19 cellular contexts compared by ENCODE assay signal in genomic region chr19:4522291-4523002, GRCh38. TPM values are rescaled to one million over a fixed set of nuclear protein-coding genes. Genes with fewer than 3 reads are reported as not detected.
DNase-seq lines count a peak whose midpoint lies in the region; ATAC-seq, FAIRE-seq and TF ChIP-seq lines count a peak whose summit lies in the region.
"Had no signal": no experiment of that assay in that cellular context is flagged by ENCODE, and none has a peak within 500 bp of the region (broad histone marks: within the 10 kb centered on the region; RNA-seq: fewer than 3 reads in every experiment).

No MANE protein-coding gene starts in this region.

- no peak overlapping the region for H2AFZ ChIP-seq in IMR-90 (replicated peaks; ENCODE audit: low read length, poor library complexity)
- H2AFZ ChIP-seq in K562 (ENCODE audit: low read depth, low read length) = no peak overlapping the region
- H2AFZ ChIP-seq: GM23338 had no signal

- H3K23ac ChIP-seq in IMR-90 (ENCODE audit: low read depth, low read length) = no peak overlapping the region

- in situ Hi-C loops in IMR-90 (cut with MboI; ENCODE audit: low sequenced_read_pairs) = no loop called here
- in situ Hi-C loops in K562 (cut with MboI) = no loop called here
- in situ Hi-C loops in gastrocnemius medialis (cut with MboI; ENCODE audit: low sequenced_read_pairs in 4 of 4) = no loop called here

- no peak for TF ChIP-seq CTCF in IMR-90 (conservative IDR thresholded peaks at IDR 0.05; ENCODE audit: low read depth, low read length)
- TF ChIP-seq CTCF in K562 (IDR thresholded peaks at IDR 0.05 in 2 of 3, conservative IDR thresholded peaks at IDR 0.05 in 1 of 3; ENCODE audit: insufficient read depth in 2 of 3, low read depth in 1 of 3, low read length in 3 of 3) = no peak
- TF ChIP-seq CTCF in gastrocnemius medialis (IDR thresholded peaks at IDR 0.05 in 4 of 5, conservative IDR thresholded peaks at IDR 0.05 in 1 of 5) = no peak

- dilution Hi-C loops in IMR-90 (cut with HindIII; ENCODE audit: low sequenced_read_pairs, unreplicated experiment) = no loop called here

- H2AK5ac ChIP-seq in IMR-90 (ENCODE audit: low read depth, low read length) = no peak overlapping the region

- H3K18ac ChIP-seq in IMR-90 (ENCODE audit: low read depth, low read length) = no peak overlapping the region

- no peak overlapping the region for H3K27ac ChIP-seq in BLaER1
- no peak overlapping the region for H3K27ac ChIP-seq in IMR-90 (ENCODE audit: insufficient read depth, low read length)
- no peak overlapping the region for H3K27ac ChIP-seq in K562 (ENCODE audit: extremely low read depth, low read depth, low read length)
- H3K27ac ChIP-seq in gastrocnemius medialis = peak overlapping the region; percentile 43 to 99 (median 76)
- H3K27ac ChIP-seq: BLaER1 treated with 17β-estradiol and CSF1 and Interleukin-3, amounts not matched to agents 10 nM and 100 nM had no signal

- H3K14ac ChIP-seq in IMR-90 (replicated peaks; ENCODE audit: low read depth, low read length) = no peak overlapping the region

- ATAC-seq in IMR-90 (ENCODE audit: low read depth) = no peak
- ATAC-seq in K562 = no peak
- no peak for ATAC-seq in gastrocnemius medialis
- no peak for ATAC-seq in HG02798 (IDR thresholded peaks at IDR 0.05; ENCODE audit: poor library complexity, unreplicated experiment)

- no peak overlapping the region for H3K4ac ChIP-seq in IMR-90 (ENCODE audit: low read depth, low read length)

- H3K4me3 ChIP-seq in BLaER1 (no peak overlapping the region), IMR-90 (ENCODE audit: insufficient read depth, low read depth, low read length) (no peak overlapping the region), K562 (no peak overlapping the region), gastrocnemius medialis (no peak overlapping the region)
- H3K4me3 ChIP-seq: BLaER1 treated with 17β-estradiol and CSF1 and Interleukin-3, amounts not matched to agents 10 nM and 100 nM; GM23338 had no signal

- H2BK5ac ChIP-seq in IMR-90 (ENCODE audit: low read depth, low read length, poor library complexity, severe bottlenecking) = no peak overlapping the region

- no peak for TF ChIP-seq POLR2A in IMR-90 (IDR thresholded peaks at IDR 0.05; ENCODE audit: low read depth, low read length)
- TF ChIP-seq POLR2A in K562 (conservative IDR thresholded peaks at IDR 0.05) = no peak
- TF ChIP-seq POLR2A in gastrocnemius medialis (IDR thresholded peaks at IDR 0.05) = no peak

- TF ChIP-seq RAD21 in IMR-90 (IDR thresholded peaks at IDR 0.05; ENCODE audit: low read length) (no peak), K562 (CRISPR knock-in tag; conservative IDR thresholded peaks at IDR 0.05 in 1 of 2, IDR thresholded peaks at IDR 0.05 in 1 of 2) (no peak)

- BruUV-seq in IMR-90 (replicated peaks; lab: Mats Ljungman, UMichigan) (no TSS peak), K562 (replicated peaks; lab: Mats Ljungman, UMichigan) (no TSS peak)

- H3K79me2 ChIP-seq in K562 (ENCODE audit: control insufficient read depth, insufficient read depth, low read length) = no peaks in the 10 kb centered on the region

- H2BK15ac ChIP-seq in IMR-90 (ENCODE audit: low read depth, low read length) = no peak overlapping the region

- H4K20me1 ChIP-seq in BLaER1 (no peaks in the 10 kb centered on the region), IMR-90 (ENCODE audit: insufficient read depth, low read length) (no peaks in the 10 kb centered on the region), K562 (replicated peaks; ENCODE audit: control insufficient read depth, insufficient read depth, low read length) (0 out of 2 replicates have a peak, but pooled peaks cover 3% of the 10 kb centered on the region)
- H4K20me1 ChIP-seq: BLaER1 treated with 17β-estradiol and CSF1 and Interleukin-3, amounts not matched to agents 10 nM and 100 nM had no signal

- H2BK20ac ChIP-seq in IMR-90 (ENCODE audit: low read depth, low read length) = no peak overlapping the region

- no peak overlapping the region for H4K5ac ChIP-seq in IMR-90 (ENCODE audit: low read depth, low read length)

- H3K27me3 ChIP-seq in BLaER1 (no peaks in the 10 kb centered on the region), IMR-90 (ENCODE audit: control insufficient read depth, insufficient read depth, low read length) (peaks cover 10% of the 10 kb centered on the region; the same call in 1 of the 2 replicates), K562 (ENCODE audit: control insufficient read depth in 2 of 2, insufficient read depth in 2 of 2, low read length in 2 of 2) (no peaks in the 10 kb centered on the region; a peak in 1 of 5 replicates), gastrocnemius medialis (no peaks in the 10 kb centered on the region)
- H3K27me3 ChIP-seq: BLaER1 treated with 17β-estradiol and CSF1 and Interleukin-3, amounts not matched to agents 10 nM and 100 nM had no signal

- intact Hi-C loops in IMR-90 (cut with micrococcal nuclease) (no loop called here), K562 (cut with micrococcal nuclease) (no loop called here), gastrocnemius medialis (cut with DNase I; ENCODE audit: low total_unique reads) (loop anchor here (1.0 kb wide), 1 partner anchor 36 kb away; no protein-coding TSS in a partner anchor), posterior vena cava (cut with DNase I) (loop anchor here (5.0 to 10.0 kb wide), 2 partner anchors 255 to 258 kb away; no protein-coding TSS in a partner anchor)

- H3K36me3 ChIP-seq in BLaER1 = no peaks in the 10 kb centered on the region
- no peaks in the 10 kb centered on the region for H3K36me3 ChIP-seq in IMR-90 (ENCODE audit: control insufficient read depth, insufficient read depth, low read length)
- H3K36me3 ChIP-seq in K562 (ENCODE audit: control insufficient read depth, insufficient read depth, low read length) = no peaks in the 10 kb centered on the region
- no peaks in the 10 kb centered on the region for H3K36me3 ChIP-seq in gastrocnemius medialis
- H3K36me3 ChIP-seq: BLaER1 treated with 17β-estradiol and CSF1 and Interleukin-3, amounts not matched to agents 10 nM and 100 nM had no signal

- 0 out of 2 replicates have a peak overlapping the region, but pooled peaks have one; percentile 14 for H3K9ac ChIP-seq in BLaER1
- H3K9ac ChIP-seq in IMR-90 (ENCODE audit: low read depth, low read length) = no peak overlapping the region
- peak overlapping the region in 1 of 2 experiments; percentile 32; a peak in 1 of 4 replicates for H3K9ac ChIP-seq in K562 (ENCODE audit: insufficient read depth in 1 of 2, low read depth in 2 of 2, low read length in 2 of 2)

- no peak overlapping the region for H2BK120ac ChIP-seq in IMR-90 (ENCODE audit: low read depth, low read length)

- FAIRE-seq in K562 (lab: Jason Lieb, UNC) = no peak
- FAIRE-seq: GM12892, H54, HTR-8/SVneo had no signal

- no peaks in the 10 kb centered on the region for H3K79me1 ChIP-seq in IMR-90 (ENCODE audit: low read depth in 1 of 2, low read length in 2 of 2)

- H3K9me3 ChIP-seq in BLaER1 = no peaks in the 10 kb centered on the region
- no peaks in the 10 kb centered on the region for H3K9me3 ChIP-seq in IMR-90 (ENCODE audit: control insufficient read depth, insufficient read depth, low read length)
- H3K9me3 ChIP-seq in K562 (replicated peaks; ENCODE audit: control insufficient read depth, insufficient read depth, low read depth, low read length) = no peaks in the 10 kb centered on the region
- H3K9me3 ChIP-seq in gastrocnemius medialis = no peaks in the 10 kb centered on the region
- H3K9me3 ChIP-seq: BLaER1 treated with 17β-estradiol and CSF1 and Interleukin-3, amounts not matched to agents 10 nM and 100 nM had no signal

- WGBS in IMR-90 (ENCODE audit: extremely low coverage in 2 of 2, insufficient read length in 1 of 2), 2 experiments = 47% methylated on average over 3 of the region's 15 CpGs; no CpG with 5 or more reads in 1 of the 2 experiments
- 54% methylated on average over 15 of the region's 15 CpGs for WGBS in K562 (ENCODE audit: insufficient coverage, low coverage, missing lambda C conversion rate)

- H4K8ac ChIP-seq in IMR-90 (ENCODE audit: low read depth in 2 of 2, low read length in 2 of 2) = no peak overlapping the region

- no peak overlapping the region for H3K56ac ChIP-seq in IMR-90 (ENCODE audit: extremely low read depth, insufficient read depth, low read length)

- H4K91ac ChIP-seq in IMR-90 (ENCODE audit: insufficient read depth, low read depth, low read length) = no peak overlapping the region

- peak overlapping the region; percentile 37 for H2AK9ac ChIP-seq in IMR-90 (replicated peaks; ENCODE audit: low read depth, low read length, poor library complexity)

- H3K4me1 ChIP-seq in BLaER1 (peaks cover 26% of the 10 kb centered on the region), IMR-90 (ENCODE audit: control insufficient read depth, insufficient read depth, low read length) (peaks cover 9% of the 10 kb centered on the region), K562 (replicated peaks in 1 of 2; ENCODE audit: control insufficient read depth in 2 of 2, insufficient read depth in 2 of 2, low read length in 2 of 2) (peaks cover 0 to 39% of the 10 kb centered on the region in 2 experiments; a peak in 4 of 5 replicates), gastrocnemius medialis (peaks cover 14 to 21% of the 10 kb centered on the region in 2 donors)

- H3K9me1 ChIP-seq in IMR-90 (ENCODE audit: insufficient read depth, low read length) = no peaks in the 10 kb centered on the region
- H3K9me1 ChIP-seq in K562 (ENCODE audit: control insufficient read depth, insufficient read depth, low read length) = no peaks in the 10 kb centered on the region

- CTCF ChIA-PET in IMR-90 (lab: Yijun Ruan, JAX) (interaction anchor here (1.1 kb wide), 1 partner anchor 113 kb away, joined by 6 read pairs; no protein-coding TSS in a partner anchor), K562 (lab: Yijun Ruan, JAX; ENCODE audit: low intra/inter-chr PET ratio) (interaction anchor here (0.6 to 2.1 kb wide), 5 partner anchors 114 to 281 kb away, joined by 3 to 9 read pairs (median 3); no protein-coding TSS in a partner anchor)

- DNase-seq in IMR-90 = no peak
- DNase-seq in K562 (ENCODE audit: extremely low read depth in 1 of 4, low spot score in 3 of 4) = no peak
- DNase-seq in gastrocnemius medialis = no peak
- no peak for DNase-seq in NCI-H1417 treated with DMSO at 0.1 percent for 48 hours (lab: John Stamatoyannopoulos, UW)
- DNase-seq in posterior vena cava (ENCODE audit: low spot score) = no peak
- DNase-seq: CD4-positive, CD25-positive, alpha-beta regulatory T cell; DMS153; DMS79; GDM1; HFFc6 had no signal

- H3K4me2 ChIP-seq in BLaER1 (no peak overlapping the region), IMR-90 (ENCODE audit: low read depth, low read length) (no peak overlapping the region), K562 (ENCODE audit: insufficient read depth, low read length) (no peak overlapping the region)
- H3K4me2 ChIP-seq: GM23338 had no signal

- no peak for TF ChIP-seq EP300 in K562 (IDR thresholded peaks at IDR 0.05; ENCODE audit: low read length)

- POLR2A ChIA-PET in IMR-90 (lab: Charles Lee; ENCODE audit: unreplicated experiment) = no interaction called here
- POLR2A ChIA-PET in K562 (lab: Yijun Ruan, JAX) = interaction anchor here (0.6 to 1.4 kb wide), 3 partner anchors 17 to 275 kb away, joined by 3 read pairs; partner anchors contain the start of gene YJU2

RNA-seq across cellular contexts. Expression of gene PLIN4, which starts 4.2 kb away (rescaled TPM):
- total RNA-seq in IMR-90 (2012; rRNA removed) (under 0.01 TPM in 2 replicates), K562 (2014; rRNA removed) (0.08 and 0.14 TPM in 2 replicates), K562 (2014; rRNA removed; fragmentation: Illumina TruSeq; extraction: Trizol) (0.04 TPM in 1 of 2 replicates, not detected in the other), K562 (2015; rRNA removed; fragmentation: Illumina TruSeq; extraction: Trizol) (0.04 TPM in 1 of 2 replicates, not detected in the other), K562 (2021) (0.09 TPM in 2 replicates), gastrocnemius medialis (100 to 1,000 TPM in 3 of 4 donors, 10 to 100 TPM in 1; 79.6 to 282 (median 152) TPM), posterior vena cava (10 to 100 TPM; 21.4 to 25.2 TPM)
- polyA plus RNA-seq in IMR-90 (2012; rRNA removed) (0.07 and 0.09 TPM in 2 replicates), K562 (2011; rRNA removed) (0.06 and 0.12 TPM in 2 replicates), K562 (2014; fragmentation: Illumina TruSeq; extraction: Trizol) (0.04 and 0.08 TPM in 2 replicates), K562 (2014; fragmentation: Nextera tagmentation; extraction: Ambion mirVana) (not detected), K562 (2014; rRNA removed) (0.07 and 0.16 TPM in 2 replicates)
- polyA plus RNA-seq in IMR-90 (2012; cell fraction: cytosol; rRNA removed) = 0.09 and 0.10 TPM in 2 replicates
- polyA plus RNA-seq in IMR-90 (2012; cell fraction: nucleus; rRNA removed; ENCODE audit: low replicate concordance) = 0.09 and 0.20 TPM in 2 replicates
- total RNA-seq in K562 (2011; cell fraction: chromatin; rRNA removed; ENCODE audit: low replicate concordance) = 1.0 and 3.0 TPM in 2 replicates
- total RNA-seq in K562 (2011; cell fraction: nucleolus; rRNA removed) = 0.92 and 1.2 TPM in 2 replicates
- 0.53 and 0.81 TPM in 2 replicates for total RNA-seq in K562 (2011; cell fraction: nucleoplasm; rRNA removed)
- 0.06 and 0.15 TPM in 2 replicates for polyA plus RNA-seq in K562 (2011; cell fraction: cytosol; rRNA removed)
- polyA plus RNA-seq in K562 (2011; cell fraction: nucleus; rRNA removed) = 0.41 and 0.92 TPM in 2 replicates
- polyA plus RNA-seq in K562 (2012) = 0.10 and 0.17 TPM in 2 replicates
- polyA minus RNA-seq in K562 (2011; rRNA and poly(A)+ RNA removed) = 0.07 TPM in 1 of 2 replicates, not detected in the other
- polyA minus RNA-seq in K562 (2011; cell fraction: cytosol; rRNA and poly(A)+ RNA removed) = not detected in 2 replicates
- 0.11 and 0.13 TPM in 2 replicates for polyA minus RNA-seq in K562 (2011; cell fraction: nucleus; rRNA and poly(A)+ RNA removed)
- total RNA-seq: CD4-positive, CD25-positive, alpha-beta regulatory T cell; HFFc6 had no signal

RNA-seq across cellular contexts. Expression of gene PLIN5, which starts 12.6 kb away (rescaled TPM):
- total RNA-seq in IMR-90 (2012; rRNA removed) = not detected in 2 replicates
- not detected in 2 replicates for polyA plus RNA-seq in IMR-90 (2012; rRNA removed)
- polyA plus RNA-seq in IMR-90 (2012; cell fraction: cytosol; rRNA removed) = 0.03 and 0.05 TPM in 2 replicates
- 0.36 and 0.41 TPM in 2 replicates for polyA plus RNA-seq in IMR-90 (2012; cell fraction: nucleus; rRNA removed; ENCODE audit: low replicate concordance)
- total RNA-seq in K562 (2011; cell fraction: chromatin; rRNA removed; ENCODE audit: low replicate concordance) = 8.0 and 24.6 TPM in 2 replicates
- total RNA-seq in K562 (2011; cell fraction: nucleolus; rRNA removed) = 11.3 and 12.8 TPM in 2 replicates
- total RNA-seq in K562 (2011; cell fraction: nucleoplasm; rRNA removed) = 10.8 and 12.9 TPM in 2 replicates
- total RNA-seq in K562 (2014; rRNA removed) = 0.50 and 0.86 TPM in 2 replicates
- total RNA-seq in K562 (2014; rRNA removed; fragmentation: Illumina TruSeq; extraction: Trizol) = 0.15 and 0.26 TPM in 2 replicates
- 0.07 TPM in 1 of 2 replicates, not detected in the other for total RNA-seq in K562 (2015; rRNA removed; fragmentation: Illumina TruSeq; extraction: Trizol)
- total RNA-seq in K562 (2021) = 1.3 TPM in 2 replicates
- 1.3 and 1.6 TPM in 2 replicates for polyA plus RNA-seq in K562 (2011; rRNA removed)
- 1.0 and 1.3 TPM in 2 replicates for polyA plus RNA-seq in K562 (2011; cell fraction: cytosol; rRNA removed)
- 3.6 and 9.2 TPM in 2 replicates for polyA plus RNA-seq in K562 (2011; cell fraction: nucleus; rRNA removed)
- 0.50 and 0.51 TPM in 2 replicates for polyA plus RNA-seq in K562 (2012)
- 0.54 and 0.62 TPM in 2 replicates for polyA plus RNA-seq in K562 (2014; fragmentation: Illumina TruSeq; extraction: Trizol)
- polyA plus RNA-seq in K562 (2014; fragmentation: Nextera tagmentation; extraction: Ambion mirVana) = under 1 TPM; 0.04 TPM
- polyA plus RNA-seq in K562 (2014; rRNA removed) = 0.85 and 0.94 TPM in 2 replicates
- 0.81 and 1.5 TPM in 2 replicates for polyA minus RNA-seq in K562 (2011; rRNA and poly(A)+ RNA removed)
- 0.95 TPM in 1 of 2 replicates, not detected in the other for polyA minus RNA-seq in K562 (2011; cell fraction: cytosol; rRNA and poly(A)+ RNA removed)
- 2.0 and 2.8 TPM in 2 replicates for polyA minus RNA-seq in K562 (2011; cell fraction: nucleus; rRNA and poly(A)+ RNA removed)
- 100 to 1,000 TPM in 1 of 4 donors, 10 to 100 TPM in 3; 23.5 to 127 (median 52.9) TPM for total RNA-seq in gastrocnemius medialis
- 1 to 10 TPM; 2.2 to 2.8 TPM for total RNA-seq in posterior vena cava
- total RNA-seq: CD4-positive, CD25-positive, alpha-beta regulatory T cell; HFFc6 had no signal
- polyA plus RNA-seq: AG04450 had no signal

RNA-seq across cellular contexts. Expression of gene LRG1, which starts 17.4 kb away (rescaled TPM):
- not detected in 2 replicates for total RNA-seq in IMR-90 (2012; rRNA removed)
- 0.03 TPM in 1 of 2 replicates, not detected in the other for polyA plus RNA-seq in IMR-90 (2012; rRNA removed)
- 0.01 and 0.07 TPM in 2 replicates for polyA plus RNA-seq in IMR-90 (2012; cell fraction: cytosol; rRNA removed)
- polyA plus RNA-seq in IMR-90 (2012; cell fraction: nucleus; rRNA removed; ENCODE audit: low replicate concordance) = not detected in 2 replicates
- 5.0 and 14.6 TPM in 2 replicates for total RNA-seq in K562 (2011; cell fraction: chromatin; rRNA removed; ENCODE audit: low replicate concordance)
- 18.2 and 23.3 TPM in 2 replicates for total RNA-seq in K562 (2011; cell fraction: nucleolus; rRNA removed)
- total RNA-seq in K562 (2011; cell fraction: nucleoplasm; rRNA removed) = 12.4 and 14.4 TPM in 2 replicates
- total RNA-seq in K562 (2014; rRNA removed) = 8.4 and 10.6 TPM in 2 replicates
- 3.8 and 4.6 TPM in 2 replicates for total RNA-seq in K562 (2014; rRNA removed; fragmentation: Illumina TruSeq; extraction: Trizol)
- 9.4 and 9.5 TPM in 2 replicates for total RNA-seq in K562 (2015; rRNA removed; fragmentation: Illumina TruSeq; extraction: Trizol)
- 11.5 and 11.7 TPM in 2 replicates for total RNA-seq in K562 (2021)
- polyA plus RNA-seq in K562 (2011; rRNA removed) = 10.9 and 11.9 TPM in 2 replicates
- 15.4 and 23.9 TPM in 2 replicates for polyA plus RNA-seq in K562 (2011; cell fraction: cytosol; rRNA removed)
- 2.7 and 3.4 TPM in 2 replicates for polyA plus RNA-seq in K562 (2011; cell fraction: nucleus; rRNA removed)
- 9.0 and 20.7 TPM in 2 replicates for polyA plus RNA-seq in K562 (2012)
- polyA plus RNA-seq in K562 (2014; fragmentation: Illumina TruSeq; extraction: Trizol) = 8.7 and 12.6 TPM in 2 replicates
- 1 to 10 TPM; 1.5 to 5.1 TPM for polyA plus RNA-seq in K562 (2014; fragmentation: Nextera tagmentation; extraction: Ambion mirVana)
- 11.9 and 12.3 TPM in 2 replicates for polyA plus RNA-seq in K562 (2014; rRNA removed)
- polyA minus RNA-seq in K562 (2011; rRNA and poly(A)+ RNA removed) = 3.2 and 3.6 TPM in 2 replicates
- polyA minus RNA-seq in K562 (2011; cell fraction: cytosol; rRNA and poly(A)+ RNA removed) = 6.2 and 7.6 TPM in 2 replicates
- polyA minus RNA-seq in K562 (2011; cell fraction: nucleus; rRNA and poly(A)+ RNA removed) = 1.2 and 2.6 TPM in 2 replicates
- total RNA-seq in gastrocnemius medialis = 1 to 10 TPM in 1 of 4 donors, under 1 TPM in 2, not detected in 1; 0.15 to 2.7 (median 0.98) TPM
- total RNA-seq in posterior vena cava = 1 to 10 TPM; 1.4 to 1.9 TPM
- total RNA-seq: A673, HFFc6 had no signal

RNA-seq across cellular contexts. Expression of gene SEMA6B, which starts 37.0 kb away (rescaled TPM):
- 0.18 and 0.28 TPM in 2 replicates for total RNA-seq in IMR-90 (2012; rRNA removed)
- 0.72 and 0.73 TPM in 2 replicates for polyA plus RNA-seq in IMR-90 (2012; rRNA removed)
- 0.63 and 1.6 TPM in 2 replicates for polyA plus RNA-seq in IMR-90 (2012; cell fraction: cytosol; rRNA removed)
- 0.31 and 0.55 TPM in 2 replicates for polyA plus RNA-seq in IMR-90 (2012; cell fraction: nucleus; rRNA removed; ENCODE audit: low replicate concordance)
- 3.4 and 12.9 TPM in 2 replicates for total RNA-seq in K562 (2011; cell fraction: chromatin; rRNA removed; ENCODE audit: low replicate concordance)
- 12.9 and 13.2 TPM in 2 replicates for total RNA-seq in K562 (2011; cell fraction: nucleolus; rRNA removed)
- total RNA-seq in K562 (2011; cell fraction: nucleoplasm; rRNA removed) = 9.3 and 10.5 TPM in 2 replicates
- total RNA-seq in K562 (2014; rRNA removed) = 2.5 and 2.7 TPM in 2 replicates
- total RNA-seq in K562 (2014; rRNA removed; fragmentation: Illumina TruSeq; extraction: Trizol) = 0.57 and 0.65 TPM in 2 replicates
- total RNA-seq in K562 (2015; rRNA removed; fragmentation: Illumina TruSeq; extraction: Trizol) = 0.83 and 1.1 TPM in 2 replicates
- 3.7 and 4.6 TPM in 2 replicates for total RNA-seq in K562 (2021)
- 2.6 and 4.9 TPM in 2 replicates for polyA plus RNA-seq in K562 (2011; rRNA removed)
- 6.8 and 8.8 TPM in 2 replicates for polyA plus RNA-seq in K562 (2011; cell fraction: cytosol; rRNA removed)
- 7.2 and 8.1 TPM in 2 replicates for polyA plus RNA-seq in K562 (2011; cell fraction: nucleus; rRNA removed)
- 1.3 and 1.6 TPM in 2 replicates for polyA plus RNA-seq in K562 (2012)
- 1.4 and 2.7 TPM in 2 replicates for polyA plus RNA-seq in K562 (2014; fragmentation: Illumina TruSeq; extraction: Trizol)
- polyA plus RNA-seq in K562 (2014; fragmentation: Nextera tagmentation; extraction: Ambion mirVana) = not detected
- 1.7 and 3.8 TPM in 2 replicates for polyA plus RNA-seq in K562 (2014; rRNA removed)
- 5.1 and 7.6 TPM in 2 replicates for polyA minus RNA-seq in K562 (2011; rRNA and poly(A)+ RNA removed)
- 9.4 and 13.2 TPM in 2 replicates for polyA minus RNA-seq in K562 (2011; cell fraction: cytosol; rRNA and poly(A)+ RNA removed)
- polyA minus RNA-seq in K562 (2011; cell fraction: nucleus; rRNA and poly(A)+ RNA removed) = 4.4 and 7.0 TPM in 2 replicates
- total RNA-seq in gastrocnemius medialis = 1 to 10 TPM; 1.4 to 3.3 (median 2.6) TPM
- total RNA-seq in posterior vena cava = 10 to 100 TPM; 13.7 to 19.4 TPM
- total RNA-seq: CD4-positive, CD25-positive, alpha-beta regulatory T cell had no signal
- polyA plus RNA-seq: CD4-positive, CD25-positive, alpha-beta regulatory T cell had no signal

RNA-seq across cellular contexts. Expression of gene HDGFL2, which starts 50.4 kb away (rescaled TPM):
- total RNA-seq in IMR-90 (2012; rRNA removed) (35.8 and 45.5 TPM in 2 replicates), K562 (2014; rRNA removed) (48.7 and 61.7 TPM in 2 replicates), K562 (2014; rRNA removed; fragmentation: Illumina TruSeq; extraction: Trizol) (10.7 and 12.3 TPM in 2 replicates), K562 (2015; rRNA removed; fragmentation: Illumina TruSeq; extraction: Trizol) (27.9 and 29.4 TPM in 2 replicates), K562 (2021) (39.7 and 45.9 TPM in 2 replicates), gastrocnemius medialis (10 to 100 TPM; 46.5 to 83.2 (median 56.1) TPM), posterior vena cava (10 to 100 TPM; 24.6 to 28.1 TPM)
- polyA plus RNA-seq in IMR-90 (2012; rRNA removed) (48.5 and 53.0 TPM in 2 replicates), K562 (2011; rRNA removed) (14.3 and 21.1 TPM in 2 replicates), K562 (2014; fragmentation: Illumina TruSeq; extraction: Trizol) (16.0 and 27.4 TPM in 2 replicates), K562 (2014; fragmentation: Nextera tagmentation; extraction: Ambion mirVana) (under 1 TPM; 0.13 to 0.21 TPM), K562 (2014; rRNA removed) (39.7 and 50.8 TPM in 2 replicates)
- polyA plus RNA-seq in IMR-90 (2012; cell fraction: cytosol; rRNA removed) = 52.7 and 54.3 TPM in 2 replicates
- polyA plus RNA-seq in IMR-90 (2012; cell fraction: nucleus; rRNA removed; ENCODE audit: low replicate concordance) = 90.4 and 123 TPM in 2 replicates
- 18.0 and 40.2 TPM in 2 replicates for total RNA-seq in K562 (2011; cell fraction: chromatin; rRNA removed; ENCODE audit: low replicate concordance)
- total RNA-seq in K562 (2011; cell fraction: nucleolus; rRNA removed) = 25.8 and 27.2 TPM in 2 replicates
- total RNA-seq in K562 (2011; cell fraction: nucleoplasm; rRNA removed) = 18.5 and 20.0 TPM in 2 replicates
- polyA plus RNA-seq in K562 (2011; cell fraction: cytosol; rRNA removed) = 10.7 and 15.1 TPM in 2 replicates
- 32.8 and 44.3 TPM in 2 replicates for polyA plus RNA-seq in K562 (2011; cell fraction: nucleus; rRNA removed)
- polyA plus RNA-seq in K562 (2012) = 29.5 and 31.2 TPM in 2 replicates
- 9.0 and 10.3 TPM in 2 replicates for polyA minus RNA-seq in K562 (2011; rRNA and poly(A)+ RNA removed)
- polyA minus RNA-seq in K562 (2011; cell fraction: cytosol; rRNA and poly(A)+ RNA removed) = 14.8 and 23.0 TPM in 2 replicates
- 6.3 and 9.2 TPM in 2 replicates for polyA minus RNA-seq in K562 (2011; cell fraction: nucleus; rRNA and poly(A)+ RNA removed)

Comparison
In these comparisons a context has a peak if more than half of its experiments do, and no peak if none do; other contexts are left out.
1. H3K27ac ChIP-seq: peak in gastrocnemius medialis (4 of 4); none in BLaER1 (single experiment), IMR-90 (single experiment) and K562 (single experiment).
2. RNA of gene PLIN4, which starts 4.2 kb away (total RNA-seq): 79.6 to 282 TPM in gastrocnemius medialis and 21.4 to 25.2 TPM in posterior vena cava; 0.04 to 3.0 TPM in K562 and under 0.01 TPM in IMR-90; every median in the first group is over 4 times any median in the second.
3. intact Hi-C loops: an anchor here in gastrocnemius medialis (1.0 kb wide) and posterior vena cava (5.0 to 10.0 kb wide); none called in IMR-90 and K562.